In genomic region chr14:68961781-68962584, GRCh38 we compare ENCODE assay signal across 1 cellular context.
TF ChIP-seq lines count a peak whose summit lies in the region.

No MANE protein-coding gene starts in this region.

TF ChIP-seq in WTC11, 78 proteins besides CTCF, POLR2A, EP300 and RAD21 (continued from another document):
- TF ChIP-seq, protein P1, sequence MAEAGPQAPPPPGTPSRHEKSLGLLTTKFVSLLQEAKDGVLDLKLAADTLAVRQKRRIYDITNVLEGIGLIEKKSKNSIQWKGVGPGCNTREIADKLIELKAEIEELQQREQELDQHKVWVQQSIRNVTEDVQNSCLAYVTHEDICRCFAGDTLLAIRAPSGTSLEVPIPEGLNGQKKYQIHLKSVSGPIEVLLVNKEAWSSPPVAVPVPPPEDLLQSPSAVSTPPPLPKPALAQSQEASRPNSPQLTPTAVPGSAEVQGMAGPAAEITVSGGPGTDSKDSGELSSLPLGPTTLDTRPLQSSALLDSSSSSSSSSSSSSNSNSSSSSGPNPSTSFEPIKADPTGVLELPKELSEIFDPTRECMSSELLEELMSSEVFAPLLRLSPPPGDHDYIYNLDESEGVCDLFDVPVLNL (CRISPR knock-in tag; IDR thresholded peaks at IDR 0.05; ENCODE audit: borderline replicate concordance, low read depth): no peak
